ENCODE assay signal across 15 cellular contexts in the genomic region with DNA sequence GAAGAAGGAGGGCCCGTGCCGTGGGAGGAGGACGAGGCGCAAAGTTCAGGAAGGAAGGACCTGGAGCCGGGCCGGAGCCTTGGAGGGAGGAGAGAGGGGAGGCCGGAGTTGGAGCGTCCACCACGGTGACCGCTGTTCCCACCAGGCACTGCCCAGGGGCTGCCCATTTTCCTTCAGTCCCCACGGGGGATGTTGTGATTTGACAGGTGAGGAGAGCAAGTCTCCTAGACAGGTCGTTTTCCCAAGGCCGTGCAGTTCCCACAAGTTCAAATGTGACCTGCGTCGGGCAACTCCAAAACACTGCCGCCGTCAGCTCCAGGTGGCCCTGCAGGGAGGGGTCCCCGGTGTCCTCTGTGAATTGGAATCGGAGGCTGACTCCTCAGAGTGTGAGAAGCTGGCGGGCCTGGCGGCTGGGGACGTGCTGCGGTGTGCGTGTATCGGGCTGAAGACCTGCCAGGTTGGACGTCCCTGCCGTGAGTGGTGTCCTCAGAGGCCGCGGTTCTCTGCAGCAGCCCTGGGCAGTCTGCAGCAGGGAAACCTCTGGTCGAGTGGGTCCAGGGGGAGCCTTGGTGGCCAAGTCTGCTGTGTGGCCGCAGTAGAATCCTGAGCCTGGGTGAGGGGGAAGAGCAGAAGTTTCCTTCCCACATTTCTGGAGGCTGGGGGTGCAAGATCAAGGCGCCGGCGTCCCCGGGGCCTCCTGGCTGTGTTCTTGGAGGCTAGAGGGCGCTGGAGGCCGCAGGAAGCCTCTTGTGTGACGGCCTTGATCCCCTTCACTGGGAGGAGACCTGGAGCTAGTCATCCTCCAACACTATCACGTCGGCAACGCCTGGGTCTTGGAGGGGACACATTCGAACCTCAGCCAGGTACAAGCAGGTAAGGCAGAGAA.
DNase-seq lines count a peak whose midpoint lies in the region; ATAC-seq and TF ChIP-seq lines count a peak whose summit lies in the region.
"Had no signal": no experiment of that assay in that cellular context is flagged by ENCODE, and none has a peak within 500 bp of the region (broad histone marks: within the 10 kb centered on the region; RNA-seq: fewer than 3 reads in every experiment).

No MANE protein-coding gene starts in this region.

- WGBS in mammary epithelial cell (ENCODE audit: low coverage, missing lambda C conversion rate) = 89% methylated on average over 18 of the region's 42 CpGs
- WGBS in endodermal cell (ENCODE audit: insufficient coverage in 1 of 2, insufficient read length in 1 of 2), 2 experiments = 93 to 95% methylated on average over 27 to 42 of the region's 42 CpGs
- 78 to 89% (median 87%) methylated on average over 25 to 42 of the region's 42 CpGs for WGBS in stomach, 5 donors

- in situ Hi-C loops in mammary epithelial cell (cut with MboI; ENCODE audit: low sequenced_read_pairs in 2 of 2) = no loop called here

- no peak for TF ChIP-seq CTCF in MCF 10A (IDR thresholded peaks at IDR 0.05; ENCODE audit: unreplicated experiment)
- TF ChIP-seq CTCF in mammary epithelial cell (conservative IDR thresholded peaks at IDR 0.05 in 1 of 2, IDR thresholded peaks at IDR 0.05 in 1 of 2; ENCODE audit: extremely low read depth in 1 of 2, insufficient read depth in 1 of 2, low read depth in 1 of 2, low read length in 2 of 2) = no peak
- peak; percentile 73 for TF ChIP-seq CTCF in endodermal cell (conservative IDR thresholded peaks at IDR 0.05)
- TF ChIP-seq CTCF in stomach (IDR thresholded peaks at IDR 0.05) = no peak

- DNase-seq in MCF 10A (ENCODE audit: unreplicated experiment) = peak; percentile 28
- no peak for DNase-seq in mammary epithelial cell
- DNase-seq in HT-29 (ENCODE audit: low spot score) = peak; percentile 27
- DNase-seq in endodermal cell = peak; percentile 84
- peak; percentile 24 for DNase-seq in stomach
- no peak for DNase-seq in activated T-cell treated with anti-CD3 and anti-CD28 coated beads, Interleukin-2, amount 50 U/mL, for 24 hours
- DNase-seq: activated CD4-positive, alpha-beta T cell treated with anti-CD3 and anti-CD28 coated beads, Interleukin-2, amount 10 ng/mL, durations not matched to agents 7 days and 5 days; MM.1S; NCI-H2171; retina; stimulated activated CD4-positive, alpha-beta T cell treated with anti-CD3 and anti-CD28 coated beads, Interleukin-4, amount 100 ng/mL, for 4 hours; T-helper 17 cell had no signal

- BruUV-seq in MCF 10A (replicated peaks; lab: Mats Ljungman, UMichigan) (no TSS peak), mammary epithelial cell (replicated peaks; lab: Mats Ljungman, UMichigan) (no TSS peak)

- H4K20me1 ChIP-seq in mammary epithelial cell (ENCODE audit: insufficient read depth, low read length) = no peaks in the 10 kb centered on the region

- H3K9ac ChIP-seq in mammary epithelial cell (ENCODE audit: insufficient read depth, low read length) (no peak overlapping the region), endodermal cell (ENCODE audit: extremely low read depth, low read length, poor library complexity, severe bottlenecking) (no peak overlapping the region)

- H3K27me3 ChIP-seq in mammary epithelial cell (ENCODE audit: insufficient read depth, low read length) (no peaks in the 10 kb centered on the region), endodermal cell (ENCODE audit: control insufficient read depth, insufficient read depth, low read length, poor library complexity, severe bottlenecking) (no peaks in the 10 kb centered on the region), stomach (peaks cover 0 to 32% (median 0%) of the 10 kb centered on the region in 3 donors)

- ATAC-seq in GM18868 (IDR thresholded peaks at IDR 0.05; ENCODE audit: unreplicated experiment) (no peak), HG03439 (IDR thresholded peaks at IDR 0.05; ENCODE audit: unreplicated experiment) (no peak)
- ATAC-seq: stimulated activated memory B cell treated with anti-CD40 and anti-IgM and Interleukin-4, amounts not matched to agents 10 μg/mL and 1 μg/mL and 100 μg/mL, for 72 hours; T-helper 17 cell had no signal

- H3K79me2 ChIP-seq in mammary epithelial cell (ENCODE audit: insufficient read depth, low read length) = no peaks in the 10 kb centered on the region

- H3K36me3 ChIP-seq in mammary epithelial cell (ENCODE audit: insufficient read depth, low read length) (no peaks in the 10 kb centered on the region), endodermal cell (ENCODE audit: control insufficient read depth, insufficient read depth, low read length) (no peaks in the 10 kb centered on the region), stomach (no peaks in the 10 kb centered on the region)

- H3K4me3 ChIP-seq in mammary epithelial cell (replicated peaks in 1 of 3; ENCODE audit: insufficient read depth in 1 of 3, low read depth in 2 of 3, low read length in 3 of 3) (no peak overlapping the region), endodermal cell (ENCODE audit: low read length) (no peak overlapping the region), stomach (no peak overlapping the region)

- H3K27me3 Mint-ChIP-seq in MCF 10A (ENCODE audit: insufficient read depth, unreplicated experiment) (peaks cover 76% of the 10 kb centered on the region), endodermal cell (ENCODE audit: insufficient read depth) (peaks cover 11% of the 10 kb centered on the region)
- H3K27me3 Mint-ChIP-seq in activated T-cell treated with anti-CD3 and anti-CD28 coated beads, Interleukin-2, amount 50 U/mL, for 24 hours = peaks cover 13% of the 10 kb centered on the region
- H3K27me3 Mint-ChIP-seq: activated CD4-positive, alpha-beta T cell treated with anti-CD3 and anti-CD28 coated beads, Interleukin-2, amount 10 ng/mL, durations not matched to agents 7 days and 5 days had no signal

- H3K4me1 ChIP-seq in mammary epithelial cell (ENCODE audit: insufficient read depth, low read length) = no peaks in the 10 kb centered on the region
- no peaks in the 10 kb centered on the region for H3K4me1 ChIP-seq in endodermal cell (ENCODE audit: control insufficient read depth, insufficient read depth, low read length)
- H3K4me1 ChIP-seq in stomach = peaks cover 0 to 15% (median 4%) of the 10 kb centered on the region in 4 donors

- TF ChIP-seq POLR2A in stomach (IDR thresholded peaks at IDR 0.05) = no peak

- no peak overlapping the region for H3K4me2 ChIP-seq in mammary epithelial cell (ENCODE audit: insufficient read depth, low read depth, low read length)

- H3K9me3 ChIP-seq in mammary epithelial cell (replicated peaks; ENCODE audit: insufficient read depth, low read length) = peaks cover 23% of the 10 kb centered on the region
- no peaks in the 10 kb centered on the region for H3K9me3 ChIP-seq in endodermal cell (ENCODE audit: control insufficient read depth, low read length)
- H3K9me3 ChIP-seq in stomach = no peaks in the 10 kb centered on the region

- no peak overlapping the region for H3K4me3 Mint-ChIP-seq in MCF 10A (ENCODE audit: unreplicated experiment)
- no peak overlapping the region for H3K4me3 Mint-ChIP-seq in endodermal cell
- H3K4me3 Mint-ChIP-seq in activated T-cell treated with anti-CD3 and anti-CD28 coated beads, Interleukin-2, amount 50 U/mL, for 24 hours = no peak overlapping the region
- H3K4me3 Mint-ChIP-seq: activated CD4-positive, alpha-beta T cell treated with anti-CD3 and anti-CD28 coated beads, Interleukin-2, amount 10 ng/mL, durations not matched to agents 7 days and 5 days; stimulated activated memory B cell treated with anti-CD40 and anti-IgM and Interleukin-4, amounts not matched to agents 10 μg/mL and 1 μg/mL and 100 μg/mL, for 72 hours; T-helper 17 cell had no signal

- no peaks in the 10 kb centered on the region for H3K36me3 Mint-ChIP-seq in MCF 10A (ENCODE audit: insufficient read depth, unreplicated experiment)
- no peaks in the 10 kb centered on the region for H3K36me3 Mint-ChIP-seq in endodermal cell (ENCODE audit: low read depth)
- no peaks in the 10 kb centered on the region for H3K36me3 Mint-ChIP-seq in activated T-cell treated with anti-CD3 and anti-CD28 coated beads, Interleukin-2, amount 50 U/mL, for 24 hours (ENCODE audit: low read depth)
- H3K36me3 Mint-ChIP-seq: stimulated activated memory B cell treated with anti-CD40 and anti-IgM and Interleukin-4, amounts not matched to agents 10 μg/mL and 1 μg/mL and 100 μg/mL, for 72 hours had no signal

- no peak overlapping the region for H2AFZ ChIP-seq in mammary epithelial cell (ENCODE audit: low read depth, low read length)

- H3K27ac Mint-ChIP-seq in MCF 10A (ENCODE audit: low read depth, unreplicated experiment) (no peak overlapping the region), endodermal cell (no peak overlapping the region)
- no peak overlapping the region for H3K27ac Mint-ChIP-seq in activated T-cell treated with anti-CD3 and anti-CD28 coated beads, Interleukin-2, amount 50 U/mL, for 24 hours
- H3K27ac Mint-ChIP-seq: activated CD4-positive, alpha-beta T cell treated with anti-CD3 and anti-CD28 coated beads, Interleukin-2, amount 10 ng/mL, durations not matched to agents 7 days and 5 days; stimulated activated memory B cell treated with anti-CD40 and anti-IgM and Interleukin-4, amounts not matched to agents 10 μg/mL and 1 μg/mL and 100 μg/mL, for 72 hours; T-helper 17 cell had no signal

- no peak for TF ChIP-seq EP300 in stomach (IDR thresholded peaks at IDR 0.05)

- H3K27ac ChIP-seq in mammary epithelial cell (ENCODE audit: insufficient read depth, low read depth, low read length) = no peak overlapping the region
- H3K27ac ChIP-seq in endodermal cell (ENCODE audit: low read depth, low read length) = no peak overlapping the region
- H3K27ac ChIP-seq in stomach = no peak overlapping the region

- H3K9me3 Mint-ChIP-seq in MCF 10A (ENCODE audit: unreplicated experiment) = no peaks in the 10 kb centered on the region
- no peaks in the 10 kb centered on the region for H3K9me3 Mint-ChIP-seq in endodermal cell
- H3K9me3 Mint-ChIP-seq in activated T-cell treated with anti-CD3 and anti-CD28 coated beads, Interleukin-2, amount 50 U/mL, for 24 hours = no peaks in the 10 kb centered on the region
- H3K9me3 Mint-ChIP-seq: activated CD4-positive, alpha-beta T cell treated with anti-CD3 and anti-CD28 coated beads, Interleukin-2, amount 10 ng/mL, durations not matched to agents 7 days and 5 days had no signal

- dilution Hi-C loops in mammary epithelial cell (cut with HindIII; ENCODE audit: low sequenced_read_pairs) = no loop called here

- CTCF ChIA-PET in MCF 10A (lab: Yijun Ruan, JAX) = interaction anchor here (0.5 kb wide), 1 partner anchor 983 kb away, joined by 4 read pairs; no protein-coding TSS in a partner anchor
- CTCF ChIA-PET in mammary epithelial cell (lab: Charles Lee; ENCODE audit: low non-redundant PET) = no interaction called here

- POLR2A ChIA-PET in MCF 10A (lab: Yijun Ruan, JAX) = interaction anchor here (0.8 to 1.1 kb wide), 2 partner anchors 10 to 187 kb away, joined by 3 read pairs; no protein-coding TSS in a partner anchor

- H3K4me1 Mint-ChIP-seq in MCF 10A (ENCODE audit: insufficient read depth, unreplicated experiment) = no peaks in the 10 kb centered on the region
- peaks cover 8% of the 10 kb centered on the region for H3K4me1 Mint-ChIP-seq in endodermal cell
- no peaks in the 10 kb centered on the region for H3K4me1 Mint-ChIP-seq in activated T-cell treated with anti-CD3 and anti-CD28 coated beads, Interleukin-2, amount 50 U/mL, for 24 hours (ENCODE audit: low read depth)
- H3K4me1 Mint-ChIP-seq: activated CD4-positive, alpha-beta T cell treated with anti-CD3 and anti-CD28 coated beads, Interleukin-2, amount 10 ng/mL, durations not matched to agents 7 days and 5 days; stimulated activated memory B cell treated with anti-CD40 and anti-IgM and Interleukin-4, amounts not matched to agents 10 μg/mL and 1 μg/mL and 100 μg/mL, for 72 hours had no signal

- intact Hi-C loops in MCF 10A (cut with micrococcal nuclease) (no loop called here), mammary epithelial cell (cut with micrococcal nuclease) (no loop called here), stomach (cut with DNase I; ENCODE audit: low total_unique reads) (no loop called here)

Comparison
In these comparisons a context has a peak if more than half of its experiments do, and no peak if none do; other contexts are left out.
1. DNase-seq: peak in MCF 10A (single experiment), HT-29 (single experiment), endodermal cell (single experiment) and stomach (single experiment); none in mammary epithelial cell (single experiment) and activated T-cell treated with anti-CD3 and anti-CD28 coated beads, Interleukin-2, amount 50 U/mL, for 24 hours (single experiment).